16 cellular contexts compared by ENCODE assay signal in genomic region chr11:9849384-9849783, GRCh38.
"Had no signal": no experiment of that assay in that cellular context is flagged by ENCODE, and none has a peak within 500 bp of the region (broad histone marks: within the 10 kb centered on the region; RNA-seq: fewer than 3 reads in every experiment).

No MANE protein-coding gene starts in this region.

- DNase-seq: activated CD4-positive, alpha-beta T cell treated with anti-CD3 and anti-CD28 coated beads for 1 hour; activated CD4-positive, alpha-beta T cell treated with anti-CD3 and anti-CD28 coated beads, Interleukin-2, amount 50 U/mL, for 48 hours; activated naive CD4-positive, alpha-beta T cell treated with anti-CD3 and anti-CD28 coated beads for 36 hours; activated naive CD8-positive, alpha-beta T cell treated with anti-CD3 and anti-CD28 coated beads, Interleukin-2, amount 50 U/mL, for 24 hours; erythroblast; gastrocnemius medialis; islet precursor cell; left lung; naive thymus-derived CD8-positive, alpha-beta T cell; stimulated activated CD4-positive, alpha-beta T cell treated with anti-CD3 and anti-CD28 coated beads, Interleukin-12 subunit alpha, Interleukin-12 subunit beta, amount 100 ng/mL, for 4 hours had no signal

- H3K4me3 ChIP-seq: cardiac muscle cell, gastrocnemius medialis, left lung, thoracic aorta had no signal

- ATAC-seq: activated naive CD8-positive, alpha-beta T cell treated with anti-CD3 and anti-CD28 coated beads, Interleukin-2, amount 50 U/mL, for 24 hours; gastrocnemius medialis; left lung; naive thymus-derived CD8-positive, alpha-beta T cell; stimulated activated effector memory CD8-positive, alpha-beta T cell treated with anti-CD3 and anti-CD28 coated beads, Interleukin-12 subunit alpha, Interleukin-12 subunit beta, amount 100 ng/mL, for 72 hours had no signal

- H3K27me3 ChIP-seq: cardiac muscle cell, gastrocnemius medialis, left lung, neutrophil had no signal

- H2AFZ ChIP-seq: parathyroid adenoma had no signal

- H3K9ac ChIP-seq: parathyroid adenoma had no signal

- H3K27ac ChIP-seq: cardiac muscle cell, gastrocnemius medialis, left lung, neutrophil, parathyroid adenoma, thoracic aorta, VCaP had no signal

- H3K79me2 ChIP-seq: parathyroid adenoma had no signal

- H3K9me3 ChIP-seq: gastrocnemius medialis, left lung, neutrophil, thoracic aorta had no signal

- H3K4me1 ChIP-seq: gastrocnemius medialis, left lung, parathyroid adenoma had no signal
